Comparison of ENCODE assay signal across 8 cellular contexts in genomic region chr5:142012792-142013388, GRCh38. TPM values are rescaled to one million over a fixed set of nuclear protein-coding genes. Genes with fewer than 3 reads are reported as not detected.
A peak's percentile ranks its signal among the peaks of the same experiment; 100 is the strongest.
DNase-seq lines count a peak whose midpoint lies in the region; ATAC-seq and TF ChIP-seq lines count a peak whose summit lies in the region.

GNPDA1 (minus strand) TSS chr5:142013027; CDS start chr5:142012035, 992 bp downstream.

- no peaks in the 10 kb centered on the region for H3K9me3 ChIP-seq in left lung

- peak within 1 kb of the TSS; percentile 94 for H3K27ac Mint-ChIP-seq in activated CD4-positive, alpha-beta T cell treated with anti-CD3 and anti-CD28 coated beads, Interleukin-2, amount 10 ng/mL, durations not matched to agents 24 days and 14 days
- H3K27ac Mint-ChIP-seq in dendritic cell treated with granulocyte-macrophage colony-stimulating factor and Interleukin-4, amounts not matched to agents 40 ng/mL and 50 ng/mL, for 4 days = peak within 1 kb of the TSS; percentile 94

- ATAC-seq in HG02870 (IDR thresholded peaks at IDR 0.05; ENCODE audit: unreplicated experiment) = peak; percentile 46
- ATAC-seq in left lung = peak; percentile 85

- H3K36me3 Mint-ChIP-seq in activated CD4-positive, alpha-beta T cell treated with anti-CD3 and anti-CD28 coated beads, Interleukin-2, amount 10 ng/mL, durations not matched to agents 24 days and 14 days (ENCODE audit: low read depth) = peaks cover 33% of the 10 kb centered on the region
- peaks cover 46% of the 10 kb centered on the region for H3K36me3 Mint-ChIP-seq in dendritic cell treated with granulocyte-macrophage colony-stimulating factor and Interleukin-4, amounts not matched to agents 40 ng/mL and 50 ng/mL, for 4 days (ENCODE audit: low read depth)

- no peaks in the 10 kb centered on the region for H3K27me3 ChIP-seq in left lung

- peak; percentile 66 to 79 (median 67) for DNase-seq in NCI-H1417 (lab: John Stamatoyannopoulos, UW)
- DNase-seq in NCI-H1417 treated with DMSO at 0.1 percent for 48 hours (lab: John Stamatoyannopoulos, UW) = no peak
- DNase-seq in NCI-H345 treated with DMSO at 0.1 percent for 48 hours (lab: John Stamatoyannopoulos, UW; ENCODE audit: unreplicated experiment) = peak; percentile 35
- DNase-seq in activated CD4-positive, alpha-beta T cell treated with anti-CD3 and anti-CD28 coated beads, Interleukin-2, amount 10 ng/mL, durations not matched to agents 24 days and 14 days = peak; percentile 93
- peak; percentile 87 to 96 for DNase-seq in left lung
- DNase-seq in stimulated activated CD4-positive, alpha-beta T cell treated with anti-CD3 and anti-CD28 coated beads, Interleukin-4, amount 100 ng/mL, for 24 hours = peak; percentile 67

- H3K36me3 ChIP-seq in left lung = peaks cover 0 to 12% of the 10 kb centered on the region in 2 donors

- peak within 1 kb of the TSS; percentile 80 to 87 for H3K27ac ChIP-seq in left lung

- H3K4me1 Mint-ChIP-seq in activated CD4-positive, alpha-beta T cell treated with anti-CD3 and anti-CD28 coated beads, Interleukin-2, amount 10 ng/mL, durations not matched to agents 24 days and 14 days = peaks cover 77% of the 10 kb centered on the region
- peaks cover 59% of the 10 kb centered on the region for H3K4me1 Mint-ChIP-seq in dendritic cell treated with granulocyte-macrophage colony-stimulating factor and Interleukin-4, amounts not matched to agents 40 ng/mL and 50 ng/mL, for 4 days (ENCODE audit: low read depth)

- H3K27me3 Mint-ChIP-seq in activated CD4-positive, alpha-beta T cell treated with anti-CD3 and anti-CD28 coated beads, Interleukin-2, amount 10 ng/mL, durations not matched to agents 24 days and 14 days = no peaks in the 10 kb centered on the region
- H3K27me3 Mint-ChIP-seq in dendritic cell treated with granulocyte-macrophage colony-stimulating factor and Interleukin-4, amounts not matched to agents 40 ng/mL and 50 ng/mL, for 4 days = no peaks in the 10 kb centered on the region

- H3K4me3 Mint-ChIP-seq in activated CD4-positive, alpha-beta T cell treated with anti-CD3 and anti-CD28 coated beads, Interleukin-2, amount 10 ng/mL, durations not matched to agents 24 days and 14 days = peak within 1 kb of the TSS; percentile 90
- H3K4me3 Mint-ChIP-seq in dendritic cell treated with granulocyte-macrophage colony-stimulating factor and Interleukin-4, amounts not matched to agents 40 ng/mL and 50 ng/mL, for 4 days = peak within 1 kb of the TSS; percentile 81

- peak within 1 kb of the TSS; percentile 61 to 76 for H3K4me3 ChIP-seq in left lung

- H3K9me3 Mint-ChIP-seq in activated CD4-positive, alpha-beta T cell treated with anti-CD3 and anti-CD28 coated beads, Interleukin-2, amount 10 ng/mL, durations not matched to agents 24 days and 14 days = peaks cover 2% of the 10 kb centered on the region
- H3K9me3 Mint-ChIP-seq in dendritic cell treated with granulocyte-macrophage colony-stimulating factor and Interleukin-4, amounts not matched to agents 40 ng/mL and 50 ng/mL, for 4 days = no peaks in the 10 kb centered on the region

- TF ChIP-seq CTCF in left lung (IDR thresholded peaks at IDR 0.05) = no peak

- intact Hi-C loops in activated CD4-positive, alpha-beta T cell treated with anti-CD3 and anti-CD28 coated beads, Interleukin-2, amount 10 ng/mL, durations not matched to agents 24 days and 14 days (cut with micrococcal nuclease) = loop anchor here (2.0 to 5.0 kb wide), 2 partner anchors 91 to 132 kb away; partner anchors contain the start of gene DELE1
- intact Hi-C loops in dendritic cell treated with granulocyte-macrophage colony-stimulating factor and Interleukin-4, amounts not matched to agents 40 ng/mL and 50 ng/mL, for 4 days (cut with micrococcal nuclease) = loop anchor here (1.0 to 5.0 kb wide), 2 partner anchors 39 to 131 kb away; no protein-coding TSS in a partner anchor
- intact Hi-C loops in left lung (cut with DNase I) = no loop called here

- H3K4me1 ChIP-seq in left lung = peaks cover 15 to 49% of the 10 kb centered on the region in 2 donors

RNA-seq across cellular contexts. Expression of gene GNPDA1, which starts in this region (rescaled TPM):
- 108 and 114 TPM in 2 replicates for total RNA-seq in activated CD4-positive, alpha-beta T cell treated with anti-CD3 and anti-CD28 coated beads, Interleukin-2, amount 10 ng/mL, durations not matched to agents 24 days and 14 days
- total RNA-seq in left lung = 10 to 100 TPM; 43.5 to 54.6 TPM

Comparison
In these comparisons a context has a peak if more than half of its experiments do, and no peak if none do; other contexts are left out.
1. intact Hi-C loops: an anchor here in activated CD4-positive, alpha-beta T cell treated with anti-CD3 and anti-CD28 coated beads, Interleukin-2, amount 10 ng/mL, durations not matched to agents 24 days and 14 days (2.0 to 5.0 kb wide) and dendritic cell treated with granulocyte-macrophage colony-stimulating factor and Interleukin-4, amounts not matched to agents 40 ng/mL and 50 ng/mL, for 4 days (1.0 to 5.0 kb wide); none called in left lung.